1 cellular context compared by ENCODE assay signal in the genomic region with DNA sequence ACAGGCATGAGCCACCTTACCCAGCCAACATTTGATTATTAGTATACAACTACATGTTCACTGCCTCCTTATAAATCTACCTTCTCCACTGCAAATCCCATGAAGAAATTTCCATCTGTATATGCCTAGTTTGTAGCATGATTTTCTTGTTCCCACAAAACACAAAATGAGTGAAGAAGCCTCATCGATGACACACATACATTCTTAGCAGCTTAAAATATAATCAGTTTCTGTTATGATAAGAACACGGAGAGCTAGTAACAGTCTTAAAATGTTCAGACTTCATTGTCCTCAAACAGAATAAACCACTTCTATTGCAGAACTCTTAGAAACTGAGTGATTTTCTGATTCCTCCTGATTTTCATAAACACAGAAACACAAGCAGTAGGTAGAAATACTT.
TF ChIP-seq lines count a peak whose summit lies in the region.

No MANE protein-coding gene starts in this region.

TF ChIP-seq in IMR-90, 13 proteins besides CTCF, POLR2A, EP300 and RAD21 (continued from another document):
- TF ChIP-seq MAFK (IDR thresholded peaks at IDR 0.05; ENCODE audit: low read depth, low read length): no peak
- TF ChIP-seq MAZ (IDR thresholded peaks at IDR 0.05; ENCODE audit: borderline replicate concordance, low read depth, low read length): no peak
- TF ChIP-seq ELK1 (IDR thresholded peaks at IDR 0.05; ENCODE audit: borderline replicate concordance, low read depth, low read length): no peak
- TF ChIP-seq USF2 (IDR thresholded peaks at IDR 0.05; ENCODE audit: low read depth, low read length): no peak
- TF ChIP-seq FOS (IDR thresholded peaks at IDR 0.05; ENCODE audit: low read depth, low read length): no peak
- no peak for TF ChIP-seq CHD1 (IDR thresholded peaks at IDR 0.05; ENCODE audit: low read depth, low read length)
